ENCODE assay signal across 26 cellular contexts in the genomic region with DNA sequence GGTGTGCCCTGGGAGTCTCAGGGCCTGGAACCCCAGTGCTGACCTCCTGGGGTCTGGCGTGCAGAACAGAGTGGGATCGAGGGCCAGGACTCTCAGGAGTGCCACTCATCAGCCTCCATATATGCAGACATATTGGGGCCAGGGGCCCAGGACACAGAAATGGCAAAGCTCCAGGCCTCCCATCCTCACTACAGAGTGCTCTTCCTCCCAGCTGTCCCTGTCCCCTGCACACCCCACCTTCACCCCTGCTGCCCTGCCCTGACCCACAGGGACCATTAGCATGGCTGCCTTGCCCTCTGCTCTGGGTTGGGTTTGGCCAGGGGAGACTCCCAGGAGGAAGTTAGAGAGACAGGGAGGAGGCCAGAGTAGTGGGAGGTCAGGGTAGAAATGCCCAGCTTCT. TPM values are rescaled to one million over a fixed set of nuclear protein-coding genes. Genes with fewer than 3 reads are reported as not detected.
A peak's percentile ranks its signal among the peaks of the same experiment; 100 is the strongest.
DNase-seq lines count a peak whose midpoint lies in the region; ATAC-seq, FAIRE-seq and TF ChIP-seq lines count a peak whose summit lies in the region.
"Had no signal": no experiment of that assay in that cellular context is flagged by ENCODE, and none has a peak within 500 bp of the region (broad histone marks: within the 10 kb centered on the region; RNA-seq: fewer than 3 reads in every experiment).

No MANE protein-coding gene starts in this region.

- no peak overlapping the region for H3K4me3 Mint-ChIP-seq in osteocyte (ENCODE audit: unreplicated experiment)
- H3K4me3 Mint-ChIP-seq: GM23338, HFFc6 had no signal

- CTCF ChIA-PET in HepG2 (lab: Yijun Ruan, JAX; ENCODE audit: low intra/inter-chr PET ratio, low total read pairs): no interaction called here

- BruUV-seq in HepG2 (replicated peaks; lab: Mats Ljungman, UMichigan): no TSS peak

- no peaks in the 10 kb centered on the region for H3K4me1 Mint-ChIP-seq in osteocyte (ENCODE audit: unreplicated experiment)
- H3K4me1 Mint-ChIP-seq: GM23338 had no signal

- TF ChIP-seq EP300 in HepG2 (IDR thresholded peaks at IDR 0.05; ENCODE audit: low read depth in 2 of 2, low read length in 2 of 2) (no peak), HepG2 (CRISPR knock-in tag; IDR thresholded peaks at IDR 0.05; ENCODE audit: borderline replicate concordance) (no peak), stomach (IDR thresholded peaks at IDR 0.05) (no peak)

- in situ Hi-C loops in HepG2 (cut with HindIII; ENCODE audit: extremely low pct_ligation_motif_present, low pct_unique_long_range_greater_than_20kb) (no loop called here), GM23248 (cut with MboI) (no loop called here)

- H4K20me1 ChIP-seq in HepG2 (ENCODE audit: insufficient read depth, low read length): no peaks in the 10 kb centered on the region
- no peaks in the 10 kb centered on the region for H4K20me1 ChIP-seq in GM23248 (ENCODE audit: insufficient read depth)

- no peak for TF ChIP-seq RAD21 in HepG2 (CRISPR knock-in tag; IDR thresholded peaks at IDR 0.05)

- H3K27ac Mint-ChIP-seq in osteocyte (ENCODE audit: unreplicated experiment): no peak overlapping the region
- H3K27ac Mint-ChIP-seq: GM23338, HFFc6 had no signal

- no peak overlapping the region for H2AFZ ChIP-seq in HepG2 (ENCODE audit: low read length)
- no peak overlapping the region for H2AFZ ChIP-seq in GM23248
- H2AFZ ChIP-seq: GM23338, PC-9 had no signal

- H3K27me3 ChIP-seq in right lobe of liver: no peaks in the 10 kb centered on the region
- peaks cover 0 to 2% of the 10 kb centered on the region in 2 experiments; a peak in 1 of 5 replicates for H3K27me3 ChIP-seq in HepG2 (ENCODE audit: control insufficient read depth in 1 of 2, insufficient read depth in 2 of 2, low read length in 2 of 2)
- peaks cover 0 to 10% (median 0%) of the 10 kb centered on the region in 3 donors for H3K27me3 ChIP-seq in stomach
- H3K27me3 ChIP-seq in GM23248 (replicated peaks; ENCODE audit: insufficient read depth): peaks cover 3% of the 10 kb centered on the region; the same call in 1 of the 2 replicates

- DNase-seq in right lobe of liver (peak in 2 of 3 donors; percentile 28 to 40), HepG2 (ENCODE audit: low spot score) (no peak), coronary artery (ENCODE audit: low spot score) (peak; percentile 43), osteocyte (ENCODE audit: extremely low spot score, unreplicated experiment) (peak; percentile 80), stomach (peak; percentile 15), GM23248 (no peak)
- DNase-seq: HFFc6, IMR-90, KG1, NCI-H1092 treated with DMSO at 0.1 percent for 48 hours, NCI-H1436, NCI-H1930, NCI-H2107, NCI-H446, NCI-H526, NCI-H82, PC-9, Right ventricle myocardium superior, RPMI8226 had no signal

- H3K4me1 ChIP-seq in right lobe of liver (no peaks in the 10 kb centered on the region), HepG2 (ENCODE audit: insufficient read depth, low read length) (peaks cover 12% of the 10 kb centered on the region), stomach (no peaks in the 10 kb centered on the region), GM23248 (ENCODE audit: insufficient read depth) (no peaks in the 10 kb centered on the region)
- H3K4me1 ChIP-seq: HAP-1, SJSA1 had no signal

- no peak overlapping the region for H3K9ac ChIP-seq in HepG2 (ENCODE audit: insufficient read depth, low read depth, low read length)
- H3K9ac ChIP-seq in GM23248: no peak overlapping the region

- H3K4me3 ChIP-seq in right lobe of liver (no peak overlapping the region), HepG2 (replicated peaks in 1 of 3; ENCODE audit: insufficient read depth in 1 of 3, low read depth in 2 of 3, low read length in 3 of 3) (no peak overlapping the region), coronary artery (no peak overlapping the region), stomach (no peak overlapping the region), GM23248 (no peak overlapping the region)
- H3K4me3 ChIP-seq: GM23338, HAP-1, PC-9, SJSA1 had no signal

- TF ChIP-seq CTCF in right lobe of liver (IDR thresholded peaks at IDR 0.05) (no peak), HepG2 (CRISPR knock-in tag; IDR thresholded peaks at IDR 0.05) (no peak), coronary artery (IDR thresholded peaks at IDR 0.05) (no peak), osteocyte (IDR thresholded peaks at IDR 0.05) (no peak), stomach (IDR thresholded peaks at IDR 0.05) (no peak)

- H3K27me3 Mint-ChIP-seq in osteocyte (ENCODE audit: unreplicated experiment): peaks cover 3% of the 10 kb centered on the region

- peaks cover 9% of the 10 kb centered on the region for H3K9me3 Mint-ChIP-seq in osteocyte (ENCODE audit: unreplicated experiment)

- no peaks in the 10 kb centered on the region for H3K9me2 ChIP-seq in GM23248 (ENCODE audit: insufficient read depth)

- H3K79me2 ChIP-seq in HepG2 (ENCODE audit: insufficient read depth, low read length) (no peaks in the 10 kb centered on the region), GM23248 (ENCODE audit: insufficient read depth) (no peaks in the 10 kb centered on the region)

- H3K9me3 ChIP-seq in right lobe of liver: no peaks in the 10 kb centered on the region
- no peaks in the 10 kb centered on the region for H3K9me3 ChIP-seq in HepG2 (ENCODE audit: low read length)
- peaks cover 0 to 14% (median 9%) of the 10 kb centered on the region in 4 donors for H3K9me3 ChIP-seq in stomach
- no peaks in the 10 kb centered on the region for H3K9me3 ChIP-seq in GM23248 (ENCODE audit: low read depth)
- H3K9me3 ChIP-seq: HAP-1, SJSA1 had no signal

- H3K27ac ChIP-seq in right lobe of liver: no peak overlapping the region
- no peak overlapping the region for H3K27ac ChIP-seq in HepG2 (ENCODE audit: extremely low read length, insufficient read depth, low read length)
- no peak overlapping the region for H3K27ac ChIP-seq in coronary artery
- H3K27ac ChIP-seq in stomach: no peak overlapping the region
- H3K27ac ChIP-seq in GM23248: no peak overlapping the region
- H3K27ac ChIP-seq: PC-9, SJSA1 had no signal

- ATAC-seq in right lobe of liver (no peak), HepG2 (no peak), HG02981 (IDR thresholded peaks at IDR 0.05; ENCODE audit: unreplicated experiment) (no peak), GM21717 (IDR thresholded peaks at IDR 0.05; ENCODE audit: unreplicated experiment) (no peak)
- ATAC-seq: GM23338 had no signal

- no peaks in the 10 kb centered on the region for H3F3A ChIP-seq in GM23248 (ENCODE audit: insufficient read depth)

- TF ChIP-seq POLR2A in right lobe of liver (IDR thresholded peaks at IDR 0.05) (no peak), HepG2 (IDR thresholded peaks at IDR 0.05; ENCODE audit: insufficient read depth in 1 of 2, low read depth in 2 of 2, low read length in 2 of 2) (no peak), stomach (IDR thresholded peaks at IDR 0.05) (no peak)

- intact Hi-C loops in right lobe of liver (cut with DNase I) (no loop called here), HepG2 (cut with micrococcal nuclease; ENCODE audit: unreplicated experiment) (no loop called here), stomach (cut with DNase I; ENCODE audit: low total_unique reads) (no loop called here)

- H3K36me3 Mint-ChIP-seq in osteocyte (ENCODE audit: unreplicated experiment): no peaks in the 10 kb centered on the region

- no peak for FAIRE-seq in HepG2 (lab: Jason Lieb, UNC)

- WGBS in right lobe of liver (ENCODE audit: insufficient coverage, low coverage, low lambda C conversion rate, missing lambda C conversion rate): no CpG with 5 or more reads among the region's 2 CpGs
- 17% methylated on average over 2 of the region's 2 CpGs for WGBS in HepG2 (ENCODE audit: low lambda C conversion rate)
- 77 to 93% (median 86%) methylated on average over 2 of the region's 2 CpGs; no CpG with 5 or more reads in 1 of the 5 donors for WGBS in stomach, 5 donors
- WGBS in GM23248 (ENCODE audit: low coverage in 1 of 2, low lambda C conversion rate in 2 of 2, missing lambda C conversion rate in 2 of 2), 2 experiments: 36 to 40% methylated on average over 2 of the region's 2 CpGs

- H3K4me2 ChIP-seq in HepG2 (ENCODE audit: low read depth, low read length) (no peak overlapping the region), GM23248 (ENCODE audit: unreplicated experiment) (no peak overlapping the region)
- H3K4me2 ChIP-seq: GM23338, PC-9 had no signal

- H3K36me3 ChIP-seq in right lobe of liver: no peaks in the 10 kb centered on the region
- no peaks in the 10 kb centered on the region for H3K36me3 ChIP-seq in HepG2 (replicated peaks in 1 of 2; ENCODE audit: control insufficient read depth in 1 of 2, insufficient read depth in 2 of 2, low read length in 2 of 2)
- no peaks in the 10 kb centered on the region for H3K36me3 ChIP-seq in stomach
- no peaks in the 10 kb centered on the region for H3K36me3 ChIP-seq in GM23248 (ENCODE audit: low read depth)
- H3K36me3 ChIP-seq: HAP-1, SJSA1 had no signal

- POLR2A ChIA-PET in HepG2 (lab: Yijun Ruan, JAX): no interaction called here

TF ChIP-seq in HepG2, 621 proteins besides CTCF, POLR2A, EP300 and RAD21 (continues in another document):
- no peak for TF ChIP-seq ZNF841 (CRISPR knock-in tag; IDR thresholded peaks at IDR 0.05; ENCODE audit: borderline replicate concordance)

RNA-seq across cellular contexts. Expression of a gene that starts 2.8 kb away (rescaled TPM):
- total RNA-seq in right lobe of liver (under 1 TPM in 1 of 6 experiments, not detected in 5; 0.66 TPM), HepG2 (2016; rRNA removed; fragmentation: Illumina TruSeq; extraction: Trizol) (not detected in 2 replicates), osteocyte (not detected in 2 replicates), stomach (not detected)
- not detected in 2 replicates for total RNA-seq in HepG2 (2016; cell fraction: cytosol; rRNA removed; fragmentation: Illumina TruSeq; extraction: Trizol; ENCODE audit: low read depth)
- total RNA-seq in HepG2 (2016; cell fraction: insoluble cytoplasmic fraction; rRNA removed; fragmentation: Illumina TruSeq; extraction: Trizol): not detected in 2 replicates
- not detected in 2 replicates for total RNA-seq in HepG2 (2016; cell fraction: membrane; rRNA removed; fragmentation: Illumina TruSeq; extraction: Trizol)
- not detected in 2 replicates for total RNA-seq in HepG2 (2016; cell fraction: nucleus; rRNA removed; fragmentation: Illumina TruSeq; extraction: Trizol)
- polyA plus RNA-seq in HepG2 (2011; rRNA removed) (not detected in 2 replicates), stomach (not detected), GM23248 (2016; fragmentation: Nextera tagmentation; extraction: Ambion mirVana) (not detected in 2 replicates)
- not detected in 2 replicates for polyA plus RNA-seq in HepG2 (2011; cell fraction: cytosol; rRNA removed)
- not detected in 2 replicates for polyA plus RNA-seq in HepG2 (2011; cell fraction: nucleus; rRNA removed)
- not detected in 2 replicates for polyA plus RNA-seq in HepG2 (2012)
- polyA plus RNA-seq in HepG2 (2016; cell fraction: cytosol; fragmentation: Illumina TruSeq; extraction: Trizol; ENCODE audit: low read depth): not detected in 2 replicates
- polyA plus RNA-seq in HepG2 (2016; cell fraction: insoluble cytoplasmic fraction; fragmentation: Illumina TruSeq; extraction: Trizol; ENCODE audit: low read depth): not detected in 2 replicates
- polyA plus RNA-seq in HepG2 (2016; cell fraction: membrane; fragmentation: Illumina TruSeq; extraction: Trizol; ENCODE audit: low read depth): not detected in 2 replicates
- polyA plus RNA-seq in HepG2 (2016; cell fraction: nucleus; fragmentation: Illumina TruSeq; extraction: Trizol; ENCODE audit: insufficient read depth, low read depth): not detected in 2 replicates
- not detected in 2 replicates for polyA minus RNA-seq in HepG2 (2011; rRNA and poly(A)+ RNA removed; ENCODE audit: low replicate concordance)
- not detected in 2 replicates for polyA minus RNA-seq in HepG2 (2011; cell fraction: cytosol; rRNA and poly(A)+ RNA removed)
- polyA minus RNA-seq in HepG2 (2011; cell fraction: nucleus; rRNA and poly(A)+ RNA removed): not detected in 2 replicates
- total RNA-seq in GM23248 (2014; rRNA removed; shearing (Covaris generic)): not detected in 2 replicates
- total RNA-seq: A172, GM23338, HFFc6, IMR-90, PC-9, Right ventricle myocardium superior, SJSA1 had no signal
- polyA plus RNA-seq: BJ, GM23338, IMR-90 had no signal

Comparison
In these comparisons a context has a peak if more than half of its experiments do, and no peak if none do; other contexts are left out.
1. DNase-seq: peak in right lobe of liver (2 of 3), coronary artery (single experiment), osteocyte (single experiment) and stomach (single experiment); none in HepG2 (single experiment) and GM23248 (single experiment).